In genomic region chr12:56267443-56268071, GRCh38 we compare ENCODE assay signal across 8 cellular contexts. TPM values are rescaled to one million over a fixed set of nuclear protein-coding genes. Genes with fewer than 3 reads are reported as not detected.
A peak's percentile ranks its signal among the peaks of the same experiment; 100 is the strongest.
DNase-seq lines count a peak whose midpoint lies in the region; ATAC-seq and TF ChIP-seq lines count a peak whose summit lies in the region.

No MANE protein-coding gene starts in this region.

- peaks cover 9 to 20% of the 10 kb centered on the region in 2 donors for H3K36me3 Mint-ChIP-seq in stimulated activated naive B cell treated with anti-CD40 and anti-IgM and Interleukin-4, amounts not matched to agents 10 μg/mL and 1 μg/mL and 100 μg/mL, for 72 hours

- WGBS in adrenal gland, 4 donors: 16 to 17% (median 17%) methylated on average over 21 of the region's 21 CpGs

- H3K4me1 Mint-ChIP-seq in stimulated activated naive B cell treated with anti-CD40 and anti-IgM and Interleukin-4, amounts not matched to agents 10 μg/mL and 1 μg/mL and 100 μg/mL, for 72 hours: peaks cover 17 to 21% of the 10 kb centered on the region in 2 donors

- H3K4me3 Mint-ChIP-seq in stimulated activated naive B cell treated with anti-CD40 and anti-IgM and Interleukin-4, amounts not matched to agents 10 μg/mL and 1 μg/mL and 100 μg/mL, for 72 hours: peak overlapping the region; percentile 93 to 96

- peaks cover 0 to 27% of the 10 kb centered on the region in 2 donors for H3K36me3 ChIP-seq in adrenal gland (replicated peaks in 1 of 2)

- H3K27me3 Mint-ChIP-seq in stimulated activated naive B cell treated with anti-CD40 and anti-IgM and Interleukin-4, amounts not matched to agents 10 μg/mL and 1 μg/mL and 100 μg/mL, for 72 hours: no peaks in the 10 kb centered on the region

- H3K27ac Mint-ChIP-seq in stimulated activated naive B cell treated with anti-CD40 and anti-IgM and Interleukin-4, amounts not matched to agents 10 μg/mL and 1 μg/mL and 100 μg/mL, for 72 hours: peak overlapping the region; percentile 63

- H3K4me1 ChIP-seq in adrenal gland (replicated peaks in 1 of 2): peaks cover 23 to 24% of the 10 kb centered on the region in 2 donors

- no peaks in the 10 kb centered on the region for H3K9me3 Mint-ChIP-seq in stimulated activated naive B cell treated with anti-CD40 and anti-IgM and Interleukin-4, amounts not matched to agents 10 μg/mL and 1 μg/mL and 100 μg/mL, for 72 hours

- peak; percentile 49 for DNase-seq in DMS53 (lab: John Stamatoyannopoulos, UW)
- no peak for DNase-seq in DMS53 treated with DMSO at 0.1 percent for 48 hours (lab: John Stamatoyannopoulos, UW; ENCODE audit: unreplicated experiment)
- DNase-seq in adrenal gland: peak; percentile 33 to 75 (median 58)
- DNase-seq in iPS-NIHi11 (ENCODE audit: low spot score): peak; percentile 59
- no peak for DNase-seq in stimulated activated naive B cell treated with anti-CD40 and anti-IgM and Interleukin-4, amounts not matched to agents 10 μg/mL and 1 μg/mL and 100 μg/mL, for 72 hours
- DNase-seq in NCI-H524 (lab: John Stamatoyannopoulos, UW): no peak
- DNase-seq in foreskin melanocyte: no peak

- H3K27ac ChIP-seq in adrenal gland: peak overlapping the region in 4 of 5 donors; percentile 77 to 99 (median 90)

- intact Hi-C loops in adrenal gland (cut with DNase I): no loop called here

- ATAC-seq in HG03280 (IDR thresholded peaks at IDR 0.05; ENCODE audit: unreplicated experiment): peak; percentile 2
- peak; percentile 50 to 51 for ATAC-seq in stimulated activated naive B cell treated with anti-CD40 and anti-IgM and Interleukin-4, amounts not matched to agents 10 μg/mL and 1 μg/mL and 100 μg/mL, for 72 hours (replicated peaks)

- H3K9me3 ChIP-seq in adrenal gland (replicated peaks in 1 of 3): no peaks in the 10 kb centered on the region

- H3K27me3 ChIP-seq in adrenal gland: no peaks in the 10 kb centered on the region

- H3K4me3 ChIP-seq in adrenal gland: peak overlapping the region in 3 of 4 donors; percentile 16 to 85 (median 49)

- no peak for TF ChIP-seq CTCF in adrenal gland (IDR thresholded peaks at IDR 0.05)

- TF ChIP-seq POLR2A in adrenal gland (IDR thresholded peaks at IDR 0.05): peak in 1 of 2 donors; percentile 20

RNA-seq across cellular contexts. Expression of gene COQ10A, which starts 0.8 kb away (rescaled TPM):
- 10 to 100 TPM; 24.2 to 65.1 (median 35.1) TPM for total RNA-seq in adrenal gland
- polyA plus RNA-seq in adrenal gland: 10 to 100 TPM; 25.2 to 47.6 (median 36.7) TPM

RNA-seq across cellular contexts. Expression of gene ANKRD52, which starts 9.4 kb away (rescaled TPM):
- 10 to 100 TPM; 21.3 to 86.8 (median 39.2) TPM for total RNA-seq in adrenal gland
- polyA plus RNA-seq in adrenal gland: 10 to 100 TPM in 2 of 3 donors, 1 to 10 TPM in 1; 8.4 to 54.0 (median 28.8) TPM

RNA-seq across cellular contexts. Expression of gene CS, which starts 32.6 kb away (rescaled TPM):
- 100 to 1,000 TPM; 143 to 417 (median 266) TPM for total RNA-seq in adrenal gland
- 100 to 1,000 TPM in 1 of 3 donors, 10 to 100 TPM in 2; 64.6 to 404 (median 73.1) TPM for polyA plus RNA-seq in adrenal gland

RNA-seq across cellular contexts. Expression of gene SLC39A5, which starts 37.7 kb away (rescaled TPM):
- total RNA-seq in adrenal gland: under 1 TPM in 2 of 8 donors, not detected in 6; 0.65 to 0.83 TPM
- 1 to 10 TPM in 1 of 3 donors, under 1 TPM in 1, not detected in 1; 0.54 to 2.0 TPM for polyA plus RNA-seq in adrenal gland

RNA-seq across cellular contexts. Expression of gene NABP2, which starts 43.4 kb away (rescaled TPM):
- 10 to 100 TPM; 23.8 to 55.4 (median 48.9) TPM for total RNA-seq in adrenal gland
- polyA plus RNA-seq in adrenal gland: 10 to 100 TPM; 24.6 to 48.3 (median 39.7) TPM

Comparison
In these comparisons a context has a peak if more than half of its experiments do, and no peak if none do; other contexts are left out.
1. DNase-seq: peak in DMS53 (single experiment), adrenal gland (7 of 7) and iPS-NIHi11 (single experiment); none in DMS53 treated with DMSO at 0.1 percent for 48 hours (single experiment), stimulated activated naive B cell treated with anti-CD40 and anti-IgM and Interleukin-4, amounts not matched to agents 10 μg/mL and 1 μg/mL and 100 μg/mL, for 72 hours (single experiment), NCI-H524 (0 of 2) and foreskin melanocyte (single experiment).